Comparison of ENCODE assay signal across 18 cellular contexts in the genomic region with DNA sequence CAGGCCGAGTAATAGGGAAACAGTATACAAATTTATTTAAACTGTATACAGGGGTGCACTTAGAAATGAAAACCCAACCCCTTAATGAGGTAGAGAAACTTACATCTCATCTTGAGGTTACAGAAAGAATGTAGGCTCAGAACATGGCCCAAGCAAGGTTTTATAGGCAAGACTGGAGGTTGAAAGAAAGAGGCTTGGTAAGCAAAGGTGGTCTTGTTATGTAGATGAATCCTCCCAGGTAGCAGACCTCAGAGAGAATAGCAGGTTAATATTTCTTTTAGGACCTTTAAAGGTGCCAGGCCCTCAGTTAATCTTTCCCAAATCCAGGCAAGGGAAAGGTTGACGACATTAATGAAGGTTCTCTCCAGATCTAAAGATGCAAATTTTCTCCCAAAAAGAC.
A peak's percentile ranks its signal among the peaks of the same experiment; 100 is the strongest.
DNase-seq lines count a peak whose midpoint lies in the region; ATAC-seq and TF ChIP-seq lines count a peak whose summit lies in the region.
"Had no signal": no experiment of that assay in that cellular context is flagged by ENCODE, and none has a peak within 500 bp of the region (broad histone marks: within the 10 kb centered on the region; RNA-seq: fewer than 3 reads in every experiment).

No MANE protein-coding gene starts in this region.

- H3K36me3 Mint-ChIP-seq in GM23338 (ENCODE audit: low read depth) (peaks cover 38% of the 10 kb centered on the region), WTC11 (peaks cover 22% of the 10 kb centered on the region), glutamatergic neuron (ENCODE audit: unreplicated experiment) (no peaks in the 10 kb centered on the region)
- H3K36me3 Mint-ChIP-seq: CD4-positive, CD25-positive, alpha-beta regulatory T cell; CD8-positive, alpha-beta T cell had no signal

- no peaks in the 10 kb centered on the region for H3K9me3 ChIP-seq in HUES48 (ENCODE audit: control insufficient read depth, insufficient read depth, low read length)
- peaks cover 4% of the 10 kb centered on the region; the same call in 1 of the 2 replicates for H3K9me3 ChIP-seq in iPS-20b (ENCODE audit: insufficient read depth, low read depth, low read length)
- H3K9me3 ChIP-seq: BLaER1, Caco-2 had no signal

- CTCF ChIA-PET in WTC11 (lab: Charles Lee): interaction anchor here (1.2 kb wide), 1 partner anchor 9 kb away, joined by 6 read pairs; no protein-coding TSS in a partner anchor

- H3K9ac ChIP-seq in HUES48 (ENCODE audit: low read depth, low read length) (no peak overlapping the region), iPS-20b (ENCODE audit: low read depth, low read length) (no peak overlapping the region)
- H3K9ac ChIP-seq: BLaER1 had no signal

- peaks cover 25% of the 10 kb centered on the region for H3K4me1 ChIP-seq in GM23338 (ENCODE audit: insufficient read depth)
- peaks cover 41% of the 10 kb centered on the region for H3K4me1 ChIP-seq in HUES48 (ENCODE audit: control insufficient read depth, insufficient read depth, low read length)
- H3K4me1 ChIP-seq in iPS-20b (ENCODE audit: insufficient read depth, low read length): peaks cover 19% of the 10 kb centered on the region
- H3K4me1 ChIP-seq: BLaER1, Caco-2 had no signal

- H3K9me2 ChIP-seq in GM23338 (ENCODE audit: insufficient read depth): no peaks in the 10 kb centered on the region

- no peaks in the 10 kb centered on the region for H3K27me3 ChIP-seq in GM23338 (ENCODE audit: insufficient read depth)
- no peaks in the 10 kb centered on the region for H3K27me3 ChIP-seq in HUES48 (ENCODE audit: control insufficient read depth, insufficient read depth, low read length)
- H3K27me3 ChIP-seq in iPS-20b (ENCODE audit: insufficient read depth, low read length): no peaks in the 10 kb centered on the region
- H3K27me3 ChIP-seq: BLaER1 had no signal

- H3K9me3 Mint-ChIP-seq in GM23338 (peaks cover 9% of the 10 kb centered on the region), WTC11 (peaks cover 11% of the 10 kb centered on the region), glutamatergic neuron (ENCODE audit: unreplicated experiment) (peaks cover 1% of the 10 kb centered on the region)

- H3K36me3 ChIP-seq in GM23338 (ENCODE audit: insufficient read depth) (no peaks in the 10 kb centered on the region), HUES48 (ENCODE audit: control insufficient read depth, insufficient read depth, low read length) (peaks cover 11% of the 10 kb centered on the region; the same call in 1 of the 2 replicates), iPS-20b (ENCODE audit: insufficient read depth, low read depth, low read length) (peaks cover 12% of the 10 kb centered on the region)
- H3K36me3 ChIP-seq: BLaER1 had no signal

- no peaks in the 10 kb centered on the region for H3F3A ChIP-seq in GM23338 (replicated peaks; ENCODE audit: low read depth)

- peaks cover 3% of the 10 kb centered on the region for H3K27me3 Mint-ChIP-seq in GM23338 (ENCODE audit: insufficient read depth, low read depth, poor library complexity)
- no peaks in the 10 kb centered on the region for H3K27me3 Mint-ChIP-seq in WTC11 (ENCODE audit: low read depth)
- peaks cover 4% of the 10 kb centered on the region for H3K27me3 Mint-ChIP-seq in glutamatergic neuron (ENCODE audit: unreplicated experiment)
- H3K27me3 Mint-ChIP-seq: B cell; CD4-positive, CD25-positive, alpha-beta regulatory T cell had no signal

- ATAC-seq in GM23338 (peak; percentile 92), WTC11 (peak; percentile 89)
- ATAC-seq: CD8-positive, alpha-beta T cell had no signal

- H3K27ac Mint-ChIP-seq in GM23338: peak overlapping the region; percentile 80; the same call in 1 of the 2 replicates
- H3K27ac Mint-ChIP-seq in WTC11: no peak overlapping the region
- H3K27ac Mint-ChIP-seq in glutamatergic neuron (ENCODE audit: unreplicated experiment): no peak overlapping the region
- H3K27ac Mint-ChIP-seq: B cell; CD4-positive, CD25-positive, alpha-beta regulatory T cell; CD8-positive, alpha-beta T cell had no signal

- no peaks in the 10 kb centered on the region for H4K20me1 ChIP-seq in GM23338 (replicated peaks; ENCODE audit: insufficient read depth)
- H4K20me1 ChIP-seq: BLaER1 had no signal

- peaks cover 39% of the 10 kb centered on the region for H3K4me1 Mint-ChIP-seq in GM23338
- peaks cover 56% of the 10 kb centered on the region for H3K4me1 Mint-ChIP-seq in WTC11
- H3K4me1 Mint-ChIP-seq in glutamatergic neuron (ENCODE audit: low read depth, unreplicated experiment): peaks cover 3% of the 10 kb centered on the region
- H3K4me1 Mint-ChIP-seq: B cell; CD4-positive, CD25-positive, alpha-beta regulatory T cell had no signal

- H3K4me2 ChIP-seq in GM23338: peak overlapping the region; percentile 48; the same call in 1 of the 2 replicates
- H3K4me2 ChIP-seq: BLaER1 had no signal

- H3K79me2 ChIP-seq in GM23338 (replicated peaks; ENCODE audit: insufficient read depth): 0 out of 2 replicates have a peak, but pooled peaks cover 6% of the 10 kb centered on the region

- POLR2A ChIA-PET in WTC11 (lab: Charles Lee): no interaction called here

- H3K27ac ChIP-seq in GM23338 (ENCODE audit: low read depth) (peak overlapping the region; percentile 83), HUES48 (ENCODE audit: low read depth, low read length) (peak overlapping the region; percentile 64), iPS-20b (ENCODE audit: low read length) (no peak overlapping the region)
- H3K27ac ChIP-seq: 22Rv1, BLaER1, C4-2B had no signal

- H2AFZ ChIP-seq in GM23338: no peak overlapping the region

- DNase-seq in GM23338 (ENCODE audit: low spot score) (peak; percentile 66), WTC11 (ENCODE audit: low spot score) (no peak), NCI-H82 treated with DMSO at 0.1 percent for 48 hours (lab: John Stamatoyannopoulos, UW; ENCODE audit: unreplicated experiment) (no peak), NCI-H1092 (lab: John Stamatoyannopoulos, UW) (no peak), glutamatergic neuron (no peak)
- no peak for DNase-seq in effector CD8-positive, alpha-beta T cell (lab: John Stamatoyannopoulos, UW)
- DNase-seq: Caco-2; CD4-positive, CD25-positive, alpha-beta regulatory T cell; CD8-positive, alpha-beta T cell; DMS153; DND-41; HCEC 1CT had no signal

- H3K4me3 ChIP-seq in GM23338: no peak overlapping the region
- H3K4me3 ChIP-seq in HUES48 (ENCODE audit: low read depth, low read length): peak overlapping the region; percentile 22; the same call in 1 of the 2 replicates
- H3K4me3 ChIP-seq in iPS-20b (ENCODE audit: low read length): peak overlapping the region; percentile 45
- H3K4me3 ChIP-seq: BLaER1 had no signal

- no peak overlapping the region for H3K4me3 Mint-ChIP-seq in GM23338
- peak overlapping the region; percentile 11; the same call in 1 of the 2 replicates for H3K4me3 Mint-ChIP-seq in WTC11
- no peak overlapping the region for H3K4me3 Mint-ChIP-seq in glutamatergic neuron (ENCODE audit: unreplicated experiment)
- H3K4me3 Mint-ChIP-seq: B cell; CD4-positive, CD25-positive, alpha-beta regulatory T cell; CD8-positive, alpha-beta T cell had no signal

- TF ChIP-seq CTCF in GM23338 (conservative IDR thresholded peaks at IDR 0.05; ENCODE audit: low read depth in 2 of 2) (no peak), WTC11 (IDR thresholded peaks at IDR 0.05) (no peak), glutamatergic neuron (IDR thresholded peaks at IDR 0.05; ENCODE audit: partially characterized antibody, unreplicated experiment) (no peak)

TF ChIP-seq in GM23338, 12 proteins besides CTCF, POLR2A, EP300 and RAD21 (continues in another document):
- no peak for TF ChIP-seq JUNB (IDR thresholded peaks at IDR 0.05; ENCODE audit: unreplicated experiment)

TF ChIP-seq in WTC11, 78 proteins besides CTCF, POLR2A, EP300 and RAD21:
- TF ChIP-seq ZNF423 (CRISPR knock-in tag; IDR thresholded peaks at IDR 0.05): peak; percentile 36; the same call in 1 of the 2 replicates
- TF ChIP-seq ZNF396 (CRISPR knock-in tag; IDR thresholded peaks at IDR 0.05; ENCODE audit: borderline replicate concordance): no peak
